ENCODE assay signal across 8 cellular contexts in genomic region chr1:32220746-32221580, GRCh38. TPM values are rescaled to one million over a fixed set of nuclear protein-coding genes. Genes with fewer than 3 reads are reported as not detected.
DNase-seq lines count a peak whose midpoint lies in the region; ATAC-seq and TF ChIP-seq lines count a peak whose summit lies in the region.

No MANE protein-coding gene starts in this region.

- peaks cover 4% of the 10 kb centered on the region for H3K27me3 Mint-ChIP-seq in endothelial cell (ENCODE audit: unreplicated experiment)

- H3K4me3 ChIP-seq in osteoblast (ENCODE audit: insufficient read depth, low read length): peak overlapping the region; percentile 100

- no peaks in the 10 kb centered on the region for H3K27me3 ChIP-seq in osteoblast (ENCODE audit: insufficient read depth, low read length)

- H3K9me3 Mint-ChIP-seq in endothelial cell (ENCODE audit: unreplicated experiment): no peaks in the 10 kb centered on the region

- peaks cover 13% of the 10 kb centered on the region for H3K36me3 Mint-ChIP-seq in endothelial cell (ENCODE audit: low read depth, unreplicated experiment)

- peaks cover 43% of the 10 kb centered on the region for H3K36me3 ChIP-seq in osteoblast (ENCODE audit: insufficient read depth, low read length)

- no peaks in the 10 kb centered on the region for H3K9me3 ChIP-seq in osteoblast (ENCODE audit: low read depth, low read length)

- TF ChIP-seq CTCF in endothelial cell (IDR thresholded peaks at IDR 0.05; ENCODE audit: unreplicated experiment) (no peak), osteoblast (IDR thresholded peaks at IDR 0.05; ENCODE audit: extremely low read depth, low read depth, low read length) (no peak)

- DNase-seq in Caki2 (ENCODE audit: low read depth) (peak; percentile 74), NCI-H510A treated with DMSO at 0.1 percent for 48 hours (lab: John Stamatoyannopoulos, UW) (peak; percentile 37), endothelial cell (ENCODE audit: low spot score) (no peak), osteoblast (ENCODE audit: insufficient read length, low spot score, missing footprints) (peak; percentile 22), SIG-M5 treated with dmso at 0.1 percent for 504 hours (lab: John Stamatoyannopoulos, UW; ENCODE audit: unreplicated experiment) (no peak), Ammon's horn (ENCODE audit: low spot score) (no peak)

- H3K4me2 ChIP-seq in osteoblast (ENCODE audit: insufficient read depth, low read length): peak overlapping the region; percentile 100

- peaks cover 29% of the 10 kb centered on the region for H3K4me1 ChIP-seq in osteoblast (ENCODE audit: insufficient read depth, low read length)

- H3K27ac ChIP-seq in osteoblast (ENCODE audit: low read depth, low read length): peak overlapping the region; percentile 100

- H3K79me2 ChIP-seq in osteoblast (ENCODE audit: insufficient read depth, low read length): peaks cover 53% of the 10 kb centered on the region

- H2AFZ ChIP-seq in osteoblast (ENCODE audit: low read length): peak overlapping the region; percentile 20

- no peaks in the 10 kb centered on the region for H4K20me1 ChIP-seq in osteoblast (ENCODE audit: insufficient read depth, low read length)

- H3K4me3 Mint-ChIP-seq in endothelial cell (ENCODE audit: unreplicated experiment): peak overlapping the region; percentile 97

- ATAC-seq in GM21515 (IDR thresholded peaks at IDR 0.05; ENCODE audit: unreplicated experiment): no peak
- ATAC-seq in HG02970 (IDR thresholded peaks at IDR 0.05; ENCODE audit: low FRiP score, unreplicated experiment): no peak

- peaks cover 23% of the 10 kb centered on the region for H3K4me1 Mint-ChIP-seq in endothelial cell (ENCODE audit: unreplicated experiment)

- H3K27ac Mint-ChIP-seq in endothelial cell (ENCODE audit: unreplicated experiment): peak overlapping the region; percentile 99

- in situ Hi-C loops in Caki2 (cut with HindIII; ENCODE audit: low pct_unique_long_range_greater_than_20kb, low sequenced_read_pairs): no loop called here

RNA-seq across cellular contexts. Expression of gene TMEM234, which starts 1.2 kb away (rescaled TPM):
- 15.1 and 17.1 TPM in 2 replicates for total RNA-seq in Caki2 (2014; rRNA removed; shearing (Covaris generic); ENCODE audit: low replicate concordance)
- total RNA-seq in endothelial cell (ENCODE audit: unreplicated experiment): 23.2 TPM
- 21.5 and 24.2 TPM in 2 replicates for total RNA-seq in osteoblast

RNA-seq across cellular contexts. Expression of gene EIF3I, which starts 1.2 kb away (rescaled TPM):
- total RNA-seq in Caki2 (2014; rRNA removed; shearing (Covaris generic); ENCODE audit: low replicate concordance): 441 and 448 TPM in 2 replicates
- total RNA-seq in endothelial cell (ENCODE audit: unreplicated experiment): 174 TPM
- total RNA-seq in osteoblast: 253 and 255 TPM in 2 replicates

RNA-seq across cellular contexts. Expression of gene DCDC2B, which starts 12.1 kb away (rescaled TPM):
- not detected in 2 replicates for total RNA-seq in Caki2 (2014; rRNA removed; shearing (Covaris generic); ENCODE audit: low replicate concordance)
- not detected for total RNA-seq in endothelial cell (ENCODE audit: unreplicated experiment)
- total RNA-seq in osteoblast: under 0.01 TPM in 1 of 2 replicates, not detected in the other

RNA-seq across cellular contexts. Expression of gene IQCC, which starts 15.5 kb away (rescaled TPM):
- 4.0 and 5.5 TPM in 2 replicates for total RNA-seq in Caki2 (2014; rRNA removed; shearing (Covaris generic); ENCODE audit: low replicate concordance)
- total RNA-seq in endothelial cell (ENCODE audit: unreplicated experiment): 1.9 TPM
- total RNA-seq in osteoblast: 1.8 TPM in 2 replicates

RNA-seq across cellular contexts. Expression of gene CCDC28B, which starts 20.6 kb away (rescaled TPM):
- total RNA-seq in Caki2 (2014; rRNA removed; shearing (Covaris generic); ENCODE audit: low replicate concordance): 9.3 and 16.4 TPM in 2 replicates
- 22.9 TPM for total RNA-seq in endothelial cell (ENCODE audit: unreplicated experiment)
- total RNA-seq in osteoblast: 8.0 and 11.8 TPM in 2 replicates

Comparison
In these comparisons a context has a peak if more than half of its experiments do, and no peak if none do; other contexts are left out.
1. DNase-seq: peak in Caki2 (single experiment), NCI-H510A treated with DMSO at 0.1 percent for 48 hours (single experiment) and osteoblast (single experiment); none in endothelial cell (single experiment), SIG-M5 treated with dmso at 0.1 percent for 504 hours (single experiment) and Ammon's horn (single experiment).